In the genomic region with DNA sequence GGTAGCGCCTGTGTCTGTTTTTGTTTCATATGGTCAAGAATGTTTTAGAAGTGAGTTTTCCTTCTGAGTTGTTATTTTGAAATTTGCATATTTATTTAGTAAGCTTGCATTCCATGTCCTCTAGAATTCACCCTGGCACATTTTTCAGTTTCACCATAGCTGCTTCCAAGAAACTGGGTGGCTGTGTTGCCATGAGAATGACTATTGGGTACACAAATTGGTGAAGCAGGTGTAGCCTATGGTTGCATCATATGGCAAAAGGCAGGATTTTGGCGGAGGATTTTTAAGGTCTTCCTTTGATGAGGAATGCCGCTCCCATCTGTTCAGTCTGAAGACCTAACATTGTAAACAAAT, we compare ENCODE assay signal across 8 cellular contexts. TPM values are rescaled to one million over a fixed set of nuclear protein-coding genes. Genes with fewer than 3 reads are reported as not detected.
DNase-seq lines count a peak whose midpoint lies in the region; ATAC-seq and TF ChIP-seq lines count a peak whose summit lies in the region.

No MANE protein-coding gene starts in this region.

- TF ChIP-seq CTCF in GM06990 (IDR thresholded peaks at IDR 0.05; ENCODE audit: insufficient read depth, low read length, poor library complexity, severe bottlenecking) = no peak

- H3K4me3 ChIP-seq in GM06990 (replicated peaks; ENCODE audit: low read depth, low read length) = peak overlapping the region; percentile 84
- H3K4me3 ChIP-seq in trophoblast cell (ENCODE audit: low read depth, low read length) = peak overlapping the region; percentile 96

- H3K4me1 ChIP-seq in trophoblast cell (ENCODE audit: control insufficient read depth in 1 of 2, insufficient read depth in 2 of 2, low read length in 2 of 2) = peaks cover 3 to 8% of the 10 kb centered on the region in 2 experiments

- peak overlapping the region; percentile 83 for H3K27ac ChIP-seq in epithelial cell of prostate
- H3K27ac ChIP-seq in trophoblast cell (ENCODE audit: low read depth, low read length) = no peak overlapping the region

- no peak overlapping the region for H3K18ac ChIP-seq in trophoblast cell (ENCODE audit: low read length)

- H2BK5ac ChIP-seq in trophoblast cell (ENCODE audit: low read depth, low read length, poor library complexity) = no peak overlapping the region

- ATAC-seq in GM18858 (IDR thresholded peaks at IDR 0.05; ENCODE audit: unreplicated experiment) = no peak

- no peak overlapping the region for H4K12ac ChIP-seq in trophoblast cell (ENCODE audit: low read depth, low read length)

- H3K27me3 ChIP-seq in GM06990 (replicated peaks; ENCODE audit: control insufficient read depth, insufficient read depth, low read length) (no peaks in the 10 kb centered on the region), trophoblast cell (ENCODE audit: insufficient read depth, low read length) (no peaks in the 10 kb centered on the region)

- H3K14ac ChIP-seq in trophoblast cell (ENCODE audit: low read length) = no peak overlapping the region

- no peaks in the 10 kb centered on the region for H3K9me3 ChIP-seq in trophoblast cell (ENCODE audit: insufficient read depth, low read depth, low read length)

- H3K23ac ChIP-seq in trophoblast cell (ENCODE audit: low read length) = no peak overlapping the region

- H3K36me3 ChIP-seq in GM06990 (ENCODE audit: control insufficient read depth, insufficient read depth, low read length) (peaks cover 7% of the 10 kb centered on the region), trophoblast cell (ENCODE audit: control insufficient read depth in 1 of 2, insufficient read depth in 2 of 2, low read length in 2 of 2) (peaks cover 7 to 12% of the 10 kb centered on the region in 2 experiments)

- peaks cover 15% of the 10 kb centered on the region for H3K79me1 ChIP-seq in trophoblast cell (ENCODE audit: low read length)

- H3K4me2 ChIP-seq in trophoblast cell (ENCODE audit: low read length) = peak overlapping the region; percentile 89

- H4K91ac ChIP-seq in trophoblast cell (ENCODE audit: low read depth, low read length) = no peak overlapping the region

- H3K4ac ChIP-seq in trophoblast cell (ENCODE audit: low read depth, low read length) = peak overlapping the region; percentile 95

- H3K9ac ChIP-seq in trophoblast cell (ENCODE audit: low read length) = no peak overlapping the region

- H2BK12ac ChIP-seq in trophoblast cell (ENCODE audit: low read length) = no peak overlapping the region

- no peak for DNase-seq in GM06990 (ENCODE audit: extremely low read depth, insufficient read length)
- peak; percentile 56 for DNase-seq in RKO (ENCODE audit: low spot score)
- no peak for DNase-seq in epithelial cell of prostate (ENCODE audit: low read depth, low spot score)
- peak in 1 of 2 donors; percentile 49 for DNase-seq in trophoblast cell
- no peak for DNase-seq in NCI-H2227 treated with DMSO at 0.1 percent for 48 hours (lab: John Stamatoyannopoulos, UW)
- DNase-seq in DMS79 treated with DMSO at 0.1 percent for 48 hours (lab: John Stamatoyannopoulos, UW) = no peak
- no peak for DNase-seq in inferior parietal cortex (ENCODE audit: extremely low spot score)

- no peak overlapping the region for H4K8ac ChIP-seq in trophoblast cell (ENCODE audit: low read depth, low read length)

- no peak overlapping the region for H2AFZ ChIP-seq in trophoblast cell (ENCODE audit: insufficient read depth, low read length, poor library complexity)

- H2AK5ac ChIP-seq in trophoblast cell (ENCODE audit: low read length) = no peak overlapping the region

- H3K79me2 ChIP-seq in trophoblast cell (ENCODE audit: control insufficient read depth, insufficient read depth, low read length, poor library complexity) = peaks cover 12% of the 10 kb centered on the region

- no CpG with 5 or more reads among the region's 3 CpGs for WGBS in trophoblast cell (ENCODE audit: extremely low coverage, insufficient coverage, insufficient read length)

- no peak overlapping the region for H2BK120ac ChIP-seq in trophoblast cell (ENCODE audit: insufficient read depth, low read length, poor library complexity)

RNA-seq across cellular contexts. Expression of a gene that starts 1.3 kb away (rescaled TPM):
- 252 and 267 TPM in 2 replicates for polyA plus RNA-seq in trophoblast cell (2013)

RNA-seq across cellular contexts. Expression of a gene that starts 28.5 kb away (rescaled TPM):
- polyA plus RNA-seq in trophoblast cell (2013) = 0.07 and 0.12 TPM in 2 replicates

RNA-seq across cellular contexts. Expression of a gene that starts 56.1 kb away (rescaled TPM):
- polyA plus RNA-seq in trophoblast cell (2013) = 0.08 and 0.11 TPM in 2 replicates
